ENCODE assay signal across 22 cellular contexts in the genomic region with DNA sequence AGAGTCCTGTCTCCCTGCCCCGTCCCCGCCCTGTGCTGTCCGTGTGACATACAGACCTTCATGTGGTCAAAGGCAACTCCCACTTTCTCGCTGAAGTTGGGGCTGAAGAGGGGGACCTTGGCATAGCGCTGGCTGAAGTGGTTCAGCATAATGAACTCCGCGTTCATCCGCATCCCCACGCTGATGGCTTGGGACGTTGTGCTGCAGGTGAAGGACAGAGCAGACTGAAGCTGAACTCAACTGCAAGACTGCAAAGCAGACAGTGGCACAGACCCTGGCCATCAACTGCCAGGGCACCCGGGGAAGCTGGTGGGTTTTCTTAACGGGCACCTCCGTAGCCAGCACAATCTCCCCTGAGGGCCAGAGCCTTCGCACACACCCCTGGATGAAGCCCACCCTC. TPM values are rescaled to one million over a fixed set of nuclear protein-coding genes. Genes with fewer than 3 reads are reported as not detected.
A peak's percentile ranks its signal among the peaks of the same experiment; 100 is the strongest.
DNase-seq lines count a peak whose midpoint lies in the region; ATAC-seq and TF ChIP-seq lines count a peak whose summit lies in the region.
"Had no signal": no experiment of that assay in that cellular context is flagged by ENCODE, and none has a peak within 500 bp of the region (broad histone marks: within the 10 kb centered on the region; RNA-seq: fewer than 3 reads in every experiment).

No MANE protein-coding gene starts in this region.

- TF ChIP-seq EP300 in sigmoid colon (IDR thresholded peaks at IDR 0.05) = no peak

- TF ChIP-seq CTCF in sigmoid colon (IDR thresholded peaks at IDR 0.05) = no peak

- H3K9ac ChIP-seq in BLaER1 treated with 17β-estradiol and CSF1 and Interleukin-3, amounts not matched to agents 10 nM and 100 nM = peak overlapping the region in 3 of 11 experiments; percentile 27 to 58 (median 57); a peak in 5 of 22 replicates
- H3K9ac ChIP-seq: GM23248 had no signal

- H3K9me3 ChIP-seq in BLaER1 treated with 17β-estradiol and CSF1 and Interleukin-3, amounts not matched to agents 10 nM and 100 nM (replicated peaks in 1 of 11) = no peaks in the 10 kb centered on the region
- no peaks in the 10 kb centered on the region for H3K9me3 ChIP-seq in sigmoid colon
- H3K9me3 ChIP-seq: A549, BE2C, Caco-2 had no signal

- no peak for TF ChIP-seq POLR2A in sigmoid colon (IDR thresholded peaks at IDR 0.05)

- CTCF ChIA-PET in activated naive CD4-positive, alpha-beta T cell treated with anti-CD3 and anti-CD28 coated beads, Interleukin-2, amount 10 ng/mL, durations not matched to agents 7 days and 5 days (lab: Charles Lee) = no interaction called here

- H3K4me1 ChIP-seq in BLaER1 treated with 17β-estradiol and CSF1 and Interleukin-3, amounts not matched to agents 10 nM and 100 nM = peaks cover 13 to 66% (median 55%) of the 10 kb centered on the region in 10 experiments
- no peaks in the 10 kb centered on the region for H3K4me1 ChIP-seq in sigmoid colon
- H3K4me1 ChIP-seq: A549, BE2C, Caco-2 had no signal

- H3K27ac Mint-ChIP-seq in activated naive CD4-positive, alpha-beta T cell treated with anti-CD3 and anti-CD28 coated beads, Interleukin-2, amount 10 ng/mL, durations not matched to agents 7 days and 5 days = peak overlapping the region; percentile 37
- peak overlapping the region in 1 of 2 donors; percentile 60 for H3K27ac Mint-ChIP-seq in activated naive CD4-positive, alpha-beta T cell treated with anti-CD3 and anti-CD28 coated beads, Interleukin-2, amount 50 U/mL, for 72 hours
- H3K27ac Mint-ChIP-seq: CD8-positive, alpha-beta T cell; H9 had no signal

- no peaks in the 10 kb centered on the region for H3K4me1 Mint-ChIP-seq in activated naive CD4-positive, alpha-beta T cell treated with anti-CD3 and anti-CD28 coated beads, Interleukin-2, amount 10 ng/mL, durations not matched to agents 7 days and 5 days

- H3K4me3 ChIP-seq in BLaER1 treated with 17β-estradiol and CSF1 and Interleukin-3, amounts not matched to agents 10 nM and 100 nM = no peak overlapping the region
- H3K4me3 ChIP-seq in sigmoid colon = no peak overlapping the region
- H3K4me3 ChIP-seq: A549, GM23248 had no signal

- peaks cover 0 to 89% (median 43%) of the 10 kb centered on the region in 11 experiments; a peak in 15 of 22 replicates for H4K20me1 ChIP-seq in BLaER1 treated with 17β-estradiol and CSF1 and Interleukin-3, amounts not matched to agents 10 nM and 100 nM

- peaks cover 64% of the 10 kb centered on the region for H3K36me3 Mint-ChIP-seq in activated naive CD4-positive, alpha-beta T cell treated with anti-CD3 and anti-CD28 coated beads, Interleukin-2, amount 10 ng/mL, durations not matched to agents 7 days and 5 days
- H3K36me3 Mint-ChIP-seq in activated naive CD4-positive, alpha-beta T cell treated with anti-CD3 and anti-CD28 coated beads, Interleukin-2, amount 50 U/mL, for 72 hours = peaks cover 42% of the 10 kb centered on the region in 2 donors

- 0 out of 22 replicates have a peak overlapping the region, but pooled peaks of 1 of the 11 experiments have one; percentile 9 for H3K27ac ChIP-seq in BLaER1 treated with 17β-estradiol and CSF1 and Interleukin-3, amounts not matched to agents 10 nM and 100 nM
- H3K27ac ChIP-seq in sigmoid colon = no peak overlapping the region
- H3K27ac ChIP-seq: A549, C4-2B, GM23248 had no signal

- peak overlapping the region in 6 of 11 experiments; percentile 30 to 74 (median 65); a peak in 10 of 22 replicates for H3K4me2 ChIP-seq in BLaER1 treated with 17β-estradiol and CSF1 and Interleukin-3, amounts not matched to agents 10 nM and 100 nM
- H3K4me2 ChIP-seq: A549 had no signal

- WGBS in sigmoid colon, 2 donors = 89 to 94% methylated on average over 14 of the region's 14 CpGs

- H3K36me3 ChIP-seq in BLaER1 treated with 17β-estradiol and CSF1 and Interleukin-3, amounts not matched to agents 10 nM and 100 nM = peaks cover 85 to 89% (median 87%) of the 10 kb centered on the region in 11 experiments
- peaks cover 45 to 88% (median 67%) of the 10 kb centered on the region in 4 donors for H3K36me3 ChIP-seq in sigmoid colon

- H3K4me3 Mint-ChIP-seq in activated naive CD4-positive, alpha-beta T cell treated with anti-CD3 and anti-CD28 coated beads, Interleukin-2, amount 10 ng/mL, durations not matched to agents 7 days and 5 days = no peak overlapping the region
- H3K4me3 Mint-ChIP-seq: CD4-positive, CD25-positive, alpha-beta regulatory T cell; CD8-positive, alpha-beta T cell; H9 had no signal

- intact Hi-C loops in sigmoid colon (cut with DNase I) = no loop called here

- no peaks in the 10 kb centered on the region for H3K9me3 Mint-ChIP-seq in activated naive CD4-positive, alpha-beta T cell treated with anti-CD3 and anti-CD28 coated beads, Interleukin-2, amount 10 ng/mL, durations not matched to agents 7 days and 5 days
- H3K9me3 Mint-ChIP-seq in activated naive CD4-positive, alpha-beta T cell treated with anti-CD3 and anti-CD28 coated beads, Interleukin-2, amount 50 U/mL, for 72 hours = peaks cover 0 to 5% of the 10 kb centered on the region in 2 donors
- H3K9me3 Mint-ChIP-seq: CD4-positive, CD25-positive, alpha-beta regulatory T cell; H9 had no signal

- DNase-seq in activated naive CD4-positive, alpha-beta T cell treated with anti-CD3 and anti-CD28 coated beads, Interleukin-2, amount 10 ng/mL, durations not matched to agents 7 days and 5 days = no peak
- no peak for DNase-seq in activated naive CD4-positive, alpha-beta T cell treated with anti-CD3 and anti-CD28 coated beads, Interleukin-2, amount 50 U/mL, for 72 hours (ENCODE audit: low spot score in 2 of 2)
- peak; percentile 53 for DNase-seq in islet precursor cell
- DNase-seq in sigmoid colon = peak; percentile 46
- DNase-seq in activated CD4-positive, alpha-beta T cell treated with anti-CD3 and anti-CD28 coated beads for 48 hours = no peak
- DNase-seq in NCI-H510A treated with DMSO at 0.1 percent for 48 hours (lab: John Stamatoyannopoulos, UW) = no peak
- DNase-seq in T-helper 2 cell = no peak
- DNase-seq: 8988T; ACHN; AML-193; BE2C; Caco-2; CD4-positive, CD25-positive, alpha-beta regulatory T cell; CD8-positive, alpha-beta T cell; DMS153; DND-41; GM23248; H9 had no signal

- no peaks in the 10 kb centered on the region for H3K27me3 ChIP-seq in BLaER1 treated with 17β-estradiol and CSF1 and Interleukin-3, amounts not matched to agents 10 nM and 100 nM
- no peaks in the 10 kb centered on the region for H3K27me3 ChIP-seq in sigmoid colon
- H3K27me3 ChIP-seq: BE2C had no signal

- ATAC-seq in activated naive CD4-positive, alpha-beta T cell treated with anti-CD3 and anti-CD28 coated beads, Interleukin-2, amount 50 U/mL, for 72 hours = no peak
- ATAC-seq: A549; CD8-positive, alpha-beta T cell; HCT116 had no signal

- H3K27me3 Mint-ChIP-seq in activated naive CD4-positive, alpha-beta T cell treated with anti-CD3 and anti-CD28 coated beads, Interleukin-2, amount 10 ng/mL, durations not matched to agents 7 days and 5 days = no peaks in the 10 kb centered on the region
- H3K27me3 Mint-ChIP-seq: CD4-positive, CD25-positive, alpha-beta regulatory T cell had no signal

RNA-seq across cellular contexts. Expression of a gene that starts 24.2 kb away (rescaled TPM):
- 10 to 100 TPM; 65.3 to 77.5 TPM for total RNA-seq in activated naive CD4-positive, alpha-beta T cell treated with anti-CD3 and anti-CD28 coated beads, Interleukin-2, amount 50 U/mL, for 72 hours
- 10 to 100 TPM; 46.9 to 67.0 (median 50.2) TPM for total RNA-seq in sigmoid colon
- polyA plus RNA-seq in sigmoid colon = 10 to 100 TPM; 12.7 to 39.6 (median 18.0) TPM

Comparison
In these comparisons a context has a peak if more than half of its experiments do, and no peak if none do; other contexts are left out.
1. DNase-seq: peak in islet precursor cell (single experiment) and sigmoid colon (single experiment); none in activated naive CD4-positive, alpha-beta T cell treated with anti-CD3 and anti-CD28 coated beads, Interleukin-2, amount 10 ng/mL, durations not matched to agents 7 days and 5 days (single experiment), activated naive CD4-positive, alpha-beta T cell treated with anti-CD3 and anti-CD28 coated beads, Interleukin-2, amount 50 U/mL, for 72 hours (0 of 2), activated CD4-positive, alpha-beta T cell treated with anti-CD3 and anti-CD28 coated beads for 48 hours (single experiment), NCI-H510A treated with DMSO at 0.1 percent for 48 hours (single experiment) and T-helper 2 cell (0 of 5).